Comparison of ENCODE assay signal across 20 cellular contexts in the genomic region with DNA sequence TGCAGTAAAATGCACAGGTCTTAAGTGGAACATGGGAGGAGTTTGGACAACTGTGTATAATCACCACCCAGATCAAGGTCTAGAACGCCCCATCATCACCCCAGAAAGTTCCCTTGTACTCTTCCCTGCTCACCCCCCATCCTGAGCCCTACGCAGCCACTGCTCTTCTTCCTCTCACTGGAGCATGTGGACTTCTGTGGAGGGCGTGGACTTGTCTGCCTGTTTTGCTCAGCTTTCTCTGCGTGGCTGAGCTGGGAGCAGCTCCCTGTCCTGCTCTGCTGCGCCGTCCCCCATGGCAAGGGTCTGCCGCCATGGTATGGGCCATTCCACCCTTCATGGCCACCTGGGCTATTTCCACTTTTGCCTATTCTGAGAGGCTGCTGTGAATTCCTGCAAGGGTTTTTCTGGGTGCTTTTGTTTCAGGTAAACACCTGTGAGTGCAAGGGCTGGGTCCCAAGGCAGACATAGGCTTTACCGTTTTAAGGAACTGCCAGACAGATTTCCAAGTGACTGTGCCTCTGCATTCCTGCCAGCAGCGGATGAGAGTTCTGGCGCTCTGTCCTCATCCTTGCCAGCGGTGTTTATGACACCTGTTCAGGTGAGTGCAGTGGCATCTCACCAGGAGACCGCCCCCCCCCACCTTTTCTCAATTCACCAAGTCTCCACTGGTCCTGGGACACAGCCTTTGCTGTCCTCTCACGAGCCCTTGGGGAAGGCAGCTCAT. TPM values are rescaled to one million over a fixed set of nuclear protein-coding genes. Genes with fewer than 3 reads are reported as not detected.
A peak's percentile ranks its signal among the peaks of the same experiment; 100 is the strongest.
DNase-seq lines count a peak whose midpoint lies in the region; ATAC-seq, FAIRE-seq and TF ChIP-seq lines count a peak whose summit lies in the region.
"Had no signal": no experiment of that assay in that cellular context is flagged by ENCODE, and none has a peak within 500 bp of the region (broad histone marks: within the 10 kb centered on the region; RNA-seq: fewer than 3 reads in every experiment).

No MANE protein-coding gene starts in this region.

- no peaks in the 10 kb centered on the region for H3K79me2 ChIP-seq in neural progenitor cell (ENCODE audit: low read depth)

- peaks cover 6% of the 10 kb centered on the region for H3F3A ChIP-seq in neural progenitor cell (ENCODE audit: low read depth)

- no peak overlapping the region for H2AFZ ChIP-seq in neural progenitor cell (replicated peaks)
- H2AFZ ChIP-seq: PC-9 had no signal

- H3K4me1 ChIP-seq in adipocyte (ENCODE audit: control insufficient read depth, insufficient read depth, low read length), result peaks cover 46% of the 10 kb centered on the region
- H3K4me1 ChIP-seq in kidney (ENCODE audit: control insufficient read depth in 1 of 2, insufficient read depth in 1 of 2, low read depth in 1 of 2, low read length in 2 of 2), result peaks cover 51 to 53% of the 10 kb centered on the region in 2 donors
- H3K4me1 ChIP-seq in neural progenitor cell, result peaks cover 11% of the 10 kb centered on the region
- peaks cover 0 to 60% (median 26%) of the 10 kb centered on the region in 4 donors for H3K4me1 ChIP-seq in tibial artery

- H3K9me3 Mint-ChIP-seq in neural progenitor cell, result no peaks in the 10 kb centered on the region

- no peak overlapping the region for H3K4me2 ChIP-seq in neural progenitor cell
- H3K4me2 ChIP-seq: PC-9 had no signal

- no peak for TF ChIP-seq CTCF in kidney (IDR thresholded peaks at IDR 0.05; ENCODE audit: borderline replicate concordance, extremely low read depth, insufficient read depth)
- no peak for TF ChIP-seq CTCF in neural progenitor cell (IDR thresholded peaks at IDR 0.05)
- no peak for TF ChIP-seq CTCF in tibial artery (IDR thresholded peaks at IDR 0.05)

- no peaks in the 10 kb centered on the region for H3K36me3 ChIP-seq in adipocyte (ENCODE audit: control insufficient read depth, insufficient read depth, low read length, severe bottlenecking)
- no peaks in the 10 kb centered on the region for H3K36me3 ChIP-seq in kidney (ENCODE audit: control insufficient read depth in 1 of 2, insufficient read depth in 2 of 2, low read length in 2 of 2)
- H3K36me3 ChIP-seq in neural progenitor cell, result no peaks in the 10 kb centered on the region
- H3K36me3 ChIP-seq in tibial artery, result no peaks in the 10 kb centered on the region

- H3K27me3 ChIP-seq in adipocyte (replicated peaks; ENCODE audit: control insufficient read depth, insufficient read depth, low read length), result peaks cover 63% of the 10 kb centered on the region
- H3K27me3 ChIP-seq in neural progenitor cell, result no peaks in the 10 kb centered on the region
- peaks cover 0 to 31% of the 10 kb centered on the region in 2 donors for H3K27me3 ChIP-seq in tibial artery

- no peaks in the 10 kb centered on the region for H4K20me1 ChIP-seq in neural progenitor cell (ENCODE audit: low read depth)

- peaks cover 13% of the 10 kb centered on the region for H3K9me3 ChIP-seq in adipocyte (ENCODE audit: control insufficient read depth, low read length)
- H3K9me3 ChIP-seq in kidney (ENCODE audit: control insufficient read depth in 1 of 2, low read length in 2 of 2), result no peaks in the 10 kb centered on the region
- no peaks in the 10 kb centered on the region for H3K9me3 ChIP-seq in neural progenitor cell (ENCODE audit: low read depth)
- H3K9me3 ChIP-seq in tibial artery, result no peaks in the 10 kb centered on the region

- peak overlapping the region; percentile 94 to 97 for H3K27ac ChIP-seq in kidney (ENCODE audit: low read depth in 2 of 2, low read length in 2 of 2)
- H3K27ac ChIP-seq in neural progenitor cell, result no peak overlapping the region
- peak overlapping the region; percentile 87 to 95 for H3K27ac ChIP-seq in tibial artery
- H3K27ac ChIP-seq: HL-60, PC-9 had no signal

- peak overlapping the region; percentile 80 for H3K27ac Mint-ChIP-seq in neural progenitor cell
- H3K27ac Mint-ChIP-seq: CD4-positive, CD25-positive, alpha-beta regulatory T cell had no signal

- H3K27me3 Mint-ChIP-seq in neural progenitor cell (ENCODE audit: insufficient read depth, low read depth), result peaks cover 22% of the 10 kb centered on the region

- H3K4me3 Mint-ChIP-seq in neural progenitor cell, result no peak overlapping the region
- H3K4me3 Mint-ChIP-seq: CD4-positive, CD25-positive, alpha-beta regulatory T cell had no signal

- peaks cover 30% of the 10 kb centered on the region for H3K4me1 Mint-ChIP-seq in neural progenitor cell
- H3K4me1 Mint-ChIP-seq: CD4-positive, CD25-positive, alpha-beta regulatory T cell had no signal

- DNase-seq in adipocyte (ENCODE audit: low read depth) (no peak), kidney (no peak), neural progenitor cell (ENCODE audit: low spot score) (no peak), tibial artery (no peak), NK-92 (lab: John Stamatoyannopoulos, UW; ENCODE audit: unreplicated experiment) (no peak), GM12892 (ENCODE audit: insufficient read length) (no peak), NCI-H2227 treated with DMSO at 0.1 percent for 48 hours (lab: John Stamatoyannopoulos, UW) (no peak)
- DNase-seq: CD4-positive, CD25-positive, alpha-beta regulatory T cell; HCEC 1CT; KBM-7; NCI-H1092 treated with DMSO at 0.1 percent for 48 hours; NCI-H1694 treated with DMSO at 0.1 percent for 48 hours; PC-9 had no signal

- H3K4me3 ChIP-seq in adipocyte (ENCODE audit: low read length) (peak overlapping the region; percentile 63), kidney (ENCODE audit: low read length in 2 of 2) (peak overlapping the region; percentile 18 to 33), neural progenitor cell (no peak overlapping the region), tibial artery (no peak overlapping the region)
- H3K4me3 ChIP-seq: GM12878, PC-9 had no signal

- H3K9ac ChIP-seq in adipocyte (ENCODE audit: low read length), result peak overlapping the region; percentile 78
- peak overlapping the region; percentile 5 to 78 for H3K9ac ChIP-seq in kidney (ENCODE audit: low read length in 2 of 2)
- no peak overlapping the region for H3K9ac ChIP-seq in neural progenitor cell

- no peak for ATAC-seq in HG02610 (IDR thresholded peaks at IDR 0.05; ENCODE audit: unreplicated experiment)
- ATAC-seq: GM12878, Right ventricle myocardium inferior had no signal

- no peaks in the 10 kb centered on the region for H3K36me3 Mint-ChIP-seq in neural progenitor cell
- H3K36me3 Mint-ChIP-seq: CD4-positive, CD25-positive, alpha-beta regulatory T cell had no signal

- no peak for TF ChIP-seq POLR2A in GM12892 (IDR thresholded peaks at IDR 0.05; ENCODE audit: low read depth, low read length)

- intact Hi-C loops in kidney (cut with DNase I) (no loop called here), tibial artery (cut with DNase I; ENCODE audit: low total_unique reads) (loop anchor here (5.0 to 10.0 kb wide), 2 partner anchors 193 to 564 kb away; no protein-coding TSS in a partner anchor)

- FAIRE-seq in kidney (lab: Jason Lieb, UNC) (no peak), GM12892 (lab: Jason Lieb, UNC) (no peak)
- FAIRE-seq: GM12878, GM19239 had no signal

RNA-seq across cellular contexts. Expression of gene PCK1, which starts 19.7 kb away (rescaled TPM):
- total RNA-seq in kidney (29.7 TPM), neural progenitor cell (ENCODE audit: low replicate concordance) (not detected in 2 replicates)
- polyA plus RNA-seq in kidney (ENCODE audit: insufficient read depth, low read depth, low replicate concordance), result 551 TPM
- polyA plus RNA-seq in GM12892 (2012; ENCODE audit: missing spikeins), result 0.57 TPM
- total RNA-seq: A673; CD4-positive, CD25-positive, alpha-beta regulatory T cell; MCF 10A; PC-9 had no signal
- polyA plus RNA-seq: CD4-positive, CD25-positive, alpha-beta regulatory T cell had no signal

RNA-seq across cellular contexts. Expression of gene ZBP1, which starts 39.6 kb away (rescaled TPM):
- total RNA-seq in kidney (3.7 TPM), neural progenitor cell (ENCODE audit: low replicate concordance) (not detected in 2 replicates)
- polyA plus RNA-seq in kidney (ENCODE audit: insufficient read depth, low read depth, low replicate concordance), result not detected
- polyA plus RNA-seq in GM12892 (2012; ENCODE audit: missing spikeins), result 2.0 TPM
- total RNA-seq: A673, MCF 10A, PC-9 had no signal

RNA-seq across cellular contexts. Expression of gene CTCFL, which starts 55.7 kb away (rescaled TPM):
- total RNA-seq in kidney (not detected), neural progenitor cell (ENCODE audit: low replicate concordance) (0.34 TPM in 1 of 2 replicates, not detected in the other)
- not detected for polyA plus RNA-seq in kidney (ENCODE audit: insufficient read depth, low read depth, low replicate concordance)
- polyA plus RNA-seq in GM12892 (2012; ENCODE audit: missing spikeins), result 0.13 TPM
- total RNA-seq: CD4-positive, CD25-positive, alpha-beta regulatory T cell; MCF 10A; PC-9; Right ventricle myocardium inferior had no signal
- polyA plus RNA-seq: CD4-positive, CD25-positive, alpha-beta regulatory T cell had no signal

Comparison
In these comparisons a context has a peak if more than half of its experiments do, and no peak if none do; other contexts are left out.
1. H3K4me3 ChIP-seq: peak in adipocyte (single experiment) and kidney (2 of 2); none in neural progenitor cell (single experiment) and tibial artery (0 of 2).
2. RNA of gene PCK1, which starts 19.7 kb away (total RNA-seq): 29.7 TPM in kidney (single experiment); not detected in neural progenitor cell; every median in the first group is over 10 times any median in the second.